Comparison of ENCODE assay signal across 8 cellular contexts in the genomic region with DNA sequence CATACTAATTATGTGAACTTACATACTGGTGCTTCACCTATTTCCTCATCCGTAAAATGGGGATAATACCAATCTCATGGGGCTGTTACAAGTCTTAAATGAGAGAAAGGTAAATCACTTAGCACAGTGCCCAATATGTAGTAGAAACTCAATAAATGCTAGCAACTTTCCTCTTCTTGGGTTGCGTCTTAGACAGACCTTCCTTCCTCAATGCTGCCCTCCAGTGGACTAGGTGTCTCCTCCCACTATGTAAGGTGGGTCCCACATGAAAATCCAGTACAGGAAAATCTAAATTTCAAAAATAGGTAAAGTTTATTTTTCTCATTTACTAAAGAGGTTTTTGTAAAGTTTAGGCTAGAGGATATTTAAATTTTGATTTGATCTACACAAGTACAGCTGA. TPM values are rescaled to one million over a fixed set of nuclear protein-coding genes. Genes with fewer than 3 reads are reported as not detected.
DNase-seq lines count a peak whose midpoint lies in the region; TF ChIP-seq lines count a peak whose summit lies in the region.

No MANE protein-coding gene starts in this region.

- no peak overlapping the region for H3K4me3 Mint-ChIP-seq in activated CD4-positive, alpha-beta memory T cell treated with anti-CD3 and anti-CD28 coated beads, Interleukin-2, amount 10 ng/mL, durations not matched to agents 7 days and 5 days

- POLR2A ChIA-PET in activated CD4-positive, alpha-beta memory T cell treated with anti-CD3 and anti-CD28 coated beads, Interleukin-2, amount 10 ng/mL, durations not matched to agents 7 days and 5 days (lab: Charles Lee) = interaction anchor here (1.0 to 2.7 kb wide), 5 partner anchors 24 to 67 kb away, joined by 3 to 11 read pairs (median 5); no protein-coding TSS in a partner anchor

- H3K27ac ChIP-seq in spleen = peak overlapping the region in 2 of 8 donors; percentile 44 to 68
- H3K27ac ChIP-seq in sigmoid colon = no peak overlapping the region

- DNase-seq in COLO668 (lab: John Stamatoyannopoulos, UW; ENCODE audit: unreplicated experiment) = peak; percentile 8
- DNase-seq in GM19240 (ENCODE audit: insufficient read length, low spot score) = peak; percentile 19
- DNase-seq in NCI-H2227 (lab: John Stamatoyannopoulos, UW; ENCODE audit: unreplicated experiment) = peak; percentile 47
- peak; percentile 50 for DNase-seq in activated CD4-positive, alpha-beta memory T cell treated with anti-CD3 and anti-CD28 coated beads, Interleukin-2, amount 10 ng/mL, durations not matched to agents 7 days and 5 days
- DNase-seq in fibroblast of mammary gland (ENCODE audit: low read depth) = peak; percentile 53
- no peak for DNase-seq in spleen
- DNase-seq in sigmoid colon = no peak
- DNase-seq in dedifferentiated amniotic fluid mesenchymal stem cell (ENCODE audit: extremely low spot score) = no peak

- peaks cover 0 to 19% (median 0%) of the 10 kb centered on the region in 6 donors for H3K4me1 ChIP-seq in spleen
- no peaks in the 10 kb centered on the region for H3K4me1 ChIP-seq in sigmoid colon

- TF ChIP-seq CTCF in fibroblast of mammary gland (conservative IDR thresholded peaks at IDR 0.05; ENCODE audit: control insufficient read depth, insufficient read depth, low read depth, low read length) = peak; percentile 60
- peak; percentile 40 to 73 (median 66) for TF ChIP-seq CTCF in spleen (IDR thresholded peaks at IDR 0.05 in 8 of 11, conservative IDR thresholded peaks at IDR 0.05 in 3 of 11)
- TF ChIP-seq CTCF in sigmoid colon (IDR thresholded peaks at IDR 0.05) = peak in 1 of 4 experiments; percentile 18

- CTCF ChIA-PET in activated CD4-positive, alpha-beta memory T cell treated with anti-CD3 and anti-CD28 coated beads, Interleukin-2, amount 10 ng/mL, durations not matched to agents 7 days and 5 days (lab: Charles Lee) = interaction anchor here (0.6 to 2.8 kb wide), 21 partner anchors 10 to 238 kb away, joined by 3 to 28 read pairs (median 5); partner anchors contain the start of genes APLN, SASH3 and ZDHHC9

- peaks cover 23% of the 10 kb centered on the region for H3K4me1 Mint-ChIP-seq in activated CD4-positive, alpha-beta memory T cell treated with anti-CD3 and anti-CD28 coated beads, Interleukin-2, amount 10 ng/mL, durations not matched to agents 7 days and 5 days

- peak overlapping the region; percentile 80 for H3K27ac Mint-ChIP-seq in activated CD4-positive, alpha-beta memory T cell treated with anti-CD3 and anti-CD28 coated beads, Interleukin-2, amount 10 ng/mL, durations not matched to agents 7 days and 5 days

- H3K36me3 ChIP-seq in spleen (no peaks in the 10 kb centered on the region), sigmoid colon (no peaks in the 10 kb centered on the region)

- TF ChIP-seq POLR2A in spleen (IDR thresholded peaks at IDR 0.05) (no peak), sigmoid colon (IDR thresholded peaks at IDR 0.05) (no peak)

- WGBS in spleen, 5 donors = 39 to 54% (median 49%) methylated on average over 2 of the region's 2 CpGs
- 54 to 67% methylated on average over 2 of the region's 2 CpGs for WGBS in sigmoid colon, 2 donors

- H3K27me3 Mint-ChIP-seq in activated CD4-positive, alpha-beta memory T cell treated with anti-CD3 and anti-CD28 coated beads, Interleukin-2, amount 10 ng/mL, durations not matched to agents 7 days and 5 days = no peaks in the 10 kb centered on the region

- H3K27me3 ChIP-seq in spleen (replicated peaks in 1 of 7) (no peaks in the 10 kb centered on the region), sigmoid colon (no peaks in the 10 kb centered on the region)

- peaks cover 11% of the 10 kb centered on the region for H3K36me3 Mint-ChIP-seq in activated CD4-positive, alpha-beta memory T cell treated with anti-CD3 and anti-CD28 coated beads, Interleukin-2, amount 10 ng/mL, durations not matched to agents 7 days and 5 days (ENCODE audit: low read depth)

- intact Hi-C loops in spleen (cut with DNase I; ENCODE audit: low total_unique reads) (loop anchor here (10.0 kb wide), 1 partner anchor 188 kb away; no protein-coding TSS in a partner anchor), sigmoid colon (cut with DNase I) (no loop called here)

- H3K4me3 ChIP-seq in fibroblast of mammary gland (ENCODE audit: control insufficient read depth, low read depth, low read length) (no peak overlapping the region), spleen (no peak overlapping the region), sigmoid colon (no peak overlapping the region)

- H3K9me3 ChIP-seq in spleen = no peaks in the 10 kb centered on the region
- no peaks in the 10 kb centered on the region for H3K9me3 ChIP-seq in sigmoid colon

- no peak for TF ChIP-seq EP300 in sigmoid colon (IDR thresholded peaks at IDR 0.05)

- H3K9me3 Mint-ChIP-seq in activated CD4-positive, alpha-beta memory T cell treated with anti-CD3 and anti-CD28 coated beads, Interleukin-2, amount 10 ng/mL, durations not matched to agents 7 days and 5 days = no peaks in the 10 kb centered on the region

RNA-seq across cellular contexts. Expression of gene ZDHHC9, which starts 20.6 kb away (rescaled TPM):
- 1 to 10 TPM; 5.8 to 7.5 TPM for total RNA-seq in activated CD4-positive, alpha-beta memory T cell treated with anti-CD3 and anti-CD28 coated beads, Interleukin-2, amount 10 ng/mL, durations not matched to agents 7 days and 5 days
- 1 to 10 TPM; 4.9 to 9.2 (median 5.9) TPM for total RNA-seq in spleen
- 1 to 10 TPM; 1.2 to 1.9 (median 1.9) TPM for polyA plus RNA-seq in spleen
- total RNA-seq in sigmoid colon = 10 to 100 TPM in 3 of 4 donors, 1 to 10 TPM in 1; 9.3 to 18.1 (median 13.4) TPM
- 10 to 100 TPM in 1 of 3 donors, 1 to 10 TPM in 2; 6.6 to 18.0 (median 6.7) TPM for polyA plus RNA-seq in sigmoid colon

RNA-seq across cellular contexts. Expression of gene SASH3, which starts 43.4 kb away (rescaled TPM):
- 100 to 1,000 TPM; 229 to 245 TPM for total RNA-seq in activated CD4-positive, alpha-beta memory T cell treated with anti-CD3 and anti-CD28 coated beads, Interleukin-2, amount 10 ng/mL, durations not matched to agents 7 days and 5 days
- total RNA-seq in spleen (100 to 1,000 TPM; 126 to 204 (median 147) TPM), sigmoid colon (1 to 10 TPM; 1.7 to 8.7 (median 5.9) TPM)
- polyA plus RNA-seq in spleen (100 to 1,000 TPM; 111 to 142 (median 138) TPM), sigmoid colon (10 to 100 TPM in 2 of 3 donors, 1 to 10 TPM in 1; 6.2 to 48.3 (median 13.2) TPM)

Comparison
In these comparisons a context has a peak if more than half of its experiments do, and no peak if none do; other contexts are left out.
1. DNase-seq: peak in COLO668 (single experiment), GM19240 (single experiment), NCI-H2227 (single experiment), activated CD4-positive, alpha-beta memory T cell treated with anti-CD3 and anti-CD28 coated beads, Interleukin-2, amount 10 ng/mL, durations not matched to agents 7 days and 5 days (single experiment) and fibroblast of mammary gland (single experiment); none in spleen (single experiment), sigmoid colon (single experiment) and dedifferentiated amniotic fluid mesenchymal stem cell (single experiment).
2. RNA of gene SASH3, which starts 43.4 kb away (total RNA-seq): 229 to 245 TPM in activated CD4-positive, alpha-beta memory T cell treated with anti-CD3 and anti-CD28 coated beads, Interleukin-2, amount 10 ng/mL, durations not matched to agents 7 days and 5 days and 126 to 204 TPM in spleen; 1.7 to 8.7 TPM in sigmoid colon; every median in the first group is over 10 times any median in the second.